8 cellular contexts compared by ENCODE assay signal in genomic region chr13:41960195-41960699, GRCh38. TPM values are rescaled to one million over a fixed set of nuclear protein-coding genes. Genes with fewer than 3 reads are reported as not detected.
A peak's percentile ranks its signal among the peaks of the same experiment; 100 is the strongest.
DNase-seq lines count a peak whose midpoint lies in the region; ATAC-seq and TF ChIP-seq lines count a peak whose summit lies in the region.

No MANE protein-coding gene starts in this region.

- peak overlapping the region; percentile 92 for H3K4me3 Mint-ChIP-seq in CD4-positive, alpha-beta T cell

- no peaks in the 10 kb centered on the region for H3K36me3 Mint-ChIP-seq in CD4-positive, alpha-beta T cell (ENCODE audit: low read depth)

- H3K36me3 ChIP-seq in HUES48 (ENCODE audit: control insufficient read depth, insufficient read depth, low read length) (no peaks in the 10 kb centered on the region), ascending aorta (no peaks in the 10 kb centered on the region)

- peak overlapping the region; percentile 39 for H3K27ac ChIP-seq in CD4-positive, alpha-beta T cell (ENCODE audit: low read depth, low read length)
- peak overlapping the region; percentile 70 for H3K27ac ChIP-seq in HUES48 (ENCODE audit: low read depth, low read length)
- H3K27ac ChIP-seq in ascending aorta: peak overlapping the region; percentile 85 to 91
- H3K27ac ChIP-seq in skin epidermis: peak overlapping the region; percentile 27 to 96 (median 88)

- H3K9me3 Mint-ChIP-seq in CD4-positive, alpha-beta T cell: no peaks in the 10 kb centered on the region

- TF ChIP-seq CTCF in CD4-positive, alpha-beta T cell (IDR thresholded peaks at IDR 0.05): no peak
- no peak for TF ChIP-seq CTCF in ascending aorta (IDR thresholded peaks at IDR 0.05)

- peak overlapping the region; percentile 82 for H3K9ac ChIP-seq in HUES48 (ENCODE audit: low read depth, low read length)

- no peaks in the 10 kb centered on the region for H3K9me3 ChIP-seq in CD4-positive, alpha-beta T cell (ENCODE audit: control insufficient read depth, low read length)
- H3K9me3 ChIP-seq in HUES48 (ENCODE audit: control insufficient read depth, insufficient read depth, low read length) (no peaks in the 10 kb centered on the region), ascending aorta (no peaks in the 10 kb centered on the region)

- H3K27me3 ChIP-seq in CD4-positive, alpha-beta T cell (ENCODE audit: control insufficient read depth, insufficient read depth, low read length): no peaks in the 10 kb centered on the region
- 0 out of 2 replicates have a peak, but pooled peaks cover 3% of the 10 kb centered on the region for H3K27me3 ChIP-seq in HUES48 (ENCODE audit: control insufficient read depth, insufficient read depth, low read length)
- no peaks in the 10 kb centered on the region for H3K27me3 ChIP-seq in ascending aorta

- peak overlapping the region; percentile 79 for H3K4me3 ChIP-seq in HUES48 (ENCODE audit: low read depth, low read length)
- H3K4me3 ChIP-seq in ascending aorta: peak overlapping the region; percentile 81 to 89
- peak overlapping the region; percentile 84 for H3K4me3 ChIP-seq in iPS-11a (ENCODE audit: low read depth, low read length)
- peak overlapping the region; percentile 59 to 95 (median 85) for H3K4me3 ChIP-seq in skin epidermis

- DNase-seq in CD4-positive, alpha-beta T cell: no peak
- DNase-seq in ascending aorta (ENCODE audit: low spot score in 2 of 2) (no peak), GDM1 (lab: John Stamatoyannopoulos, UW) (no peak), epidermal melanocyte (ENCODE audit: insufficient read length, low spot score) (no peak)

- no peaks in the 10 kb centered on the region for H3K27me3 Mint-ChIP-seq in CD4-positive, alpha-beta T cell

- H3K27ac Mint-ChIP-seq in CD4-positive, alpha-beta T cell: peak overlapping the region; percentile 94

- H3K4me1 Mint-ChIP-seq in CD4-positive, alpha-beta T cell (ENCODE audit: low read depth): peaks cover 56% of the 10 kb centered on the region

- CTCF ChIA-PET in CD4-positive, alpha-beta T cell (lab: Charles Lee): interaction anchor here (1.3 kb wide), 1 partner anchor 79 kb away, joined by 3 read pairs; no protein-coding TSS in a partner anchor

- ATAC-seq in CD4-positive, alpha-beta T cell (ENCODE audit: poor library complexity): peak; percentile 4
- ATAC-seq in GM19452 (IDR thresholded peaks at IDR 0.05; ENCODE audit: unreplicated experiment): peak; percentile 24

- intact Hi-C loops in CD4-positive, alpha-beta T cell (cut with DNase I, micrococcal nuclease): loop anchor here (1.0 to 5.0 kb wide), 3 partner anchors 44 to 312 kb away; partner anchors contain the start of genes AKAP11 (in 1 of the 2) and DGKH (in 1 of the 2)
- intact Hi-C loops in ascending aorta (cut with DNase I): loop anchor here (2.0 kb wide), 2 partner anchors 89 to 291 kb away; partner anchors contain the start of gene DGKH

- POLR2A ChIA-PET in CD4-positive, alpha-beta T cell (lab: Charles Lee): interaction anchor here (0.6 to 2.3 kb wide), 9 partner anchors 10 to 88 kb away, joined by 3 to 13 read pairs (median 5); partner anchors contain the start of gene DGKH

- H3K4me1 ChIP-seq in HUES48 (ENCODE audit: control insufficient read depth, insufficient read depth, low read length) (peaks cover 13% of the 10 kb centered on the region), ascending aorta (peaks cover 0 to 10% of the 10 kb centered on the region in 2 donors)

RNA-seq across cellular contexts. Expression of gene VWA8, which starts 0.7 kb away (rescaled TPM):
- total RNA-seq in CD4-positive, alpha-beta T cell: 10 to 100 TPM; 18.7 to 19.0 TPM
- 10.4 TPM for total RNA-seq in ascending aorta
